In genomic region chr17:65799454-65799853, GRCh38 we compare ENCODE assay signal across 11 cellular contexts.
"Had no signal": no experiment of that assay in that cellular context is flagged by ENCODE, and none has a peak within 500 bp of the region (broad histone marks: within the 10 kb centered on the region; RNA-seq: fewer than 3 reads in every experiment).

No MANE protein-coding gene starts in this region.

- H3K27me3 Mint-ChIP-seq: brain had no signal

- ATAC-seq: heart right ventricle; mucosa of descending colon; naive thymus-derived CD8-positive, alpha-beta T cell had no signal

- H3K27ac Mint-ChIP-seq: brain; naive thymus-derived CD8-positive, alpha-beta T cell had no signal

- H3K4me1 Mint-ChIP-seq: brain; central memory CD8-positive, alpha-beta T cell had no signal

- DNase-seq: activated CD4-positive, alpha-beta T cell treated with anti-CD3 and anti-CD28 coated beads, Interleukin-2, amount 50 U/mL, for 1 hour; amygdala; cortex of kidney; effector CD8-positive, alpha-beta T cell; heart right ventricle; mammary epithelial cell; mucosa of descending colon; naive thymus-derived CD8-positive, alpha-beta T cell; T1000 had no signal

- H3K4me3 Mint-ChIP-seq: brain; central memory CD8-positive, alpha-beta T cell; naive thymus-derived CD8-positive, alpha-beta T cell had no signal
